Comparison of ENCODE assay signal across 25 cellular contexts in genomic region chr9:6687180-6687579, GRCh38. TPM values are rescaled to one million over a fixed set of nuclear protein-coding genes. Genes with fewer than 3 reads are reported as not detected.
"Had no signal": no experiment of that assay in that cellular context is flagged by ENCODE, and none has a peak within 500 bp of the region (broad histone marks: within the 10 kb centered on the region; RNA-seq: fewer than 3 reads in every experiment).

No MANE protein-coding gene starts in this region.

- H3K27me3 ChIP-seq: brain microvascular endothelial cell, dorsolateral prefrontal cortex had no signal

- H3K27ac Mint-ChIP-seq: activated CD8-positive, alpha-beta T cell treated with anti-CD3 and anti-CD28 coated beads for 36 hours; activated naive CD8-positive, alpha-beta T cell; activated T-helper 17 cell treated with anti-CD3 and anti-CD28 coated beads, Interleukin-2, amount 50 U/mL, for 72 hours had no signal

- H3K4me1 Mint-ChIP-seq: central memory CD8-positive, alpha-beta T cell had no signal

- H3K36me3 ChIP-seq: brain microvascular endothelial cell had no signal

- H3K36me3 Mint-ChIP-seq: activated naive CD8-positive, alpha-beta T cell had no signal

- H3K9me3 Mint-ChIP-seq: activated CD8-positive, alpha-beta T cell treated with anti-CD3 and anti-CD28 coated beads for 36 hours; activated T-cell treated with anti-CD3 and anti-CD28 coated beads, Interleukin-2, amount 50 U/mL, for 4 hours; activated T-helper 17 cell treated with anti-CD3 and anti-CD28 coated beads, Interleukin-2, amount 50 U/mL, for 72 hours; central memory CD8-positive, alpha-beta T cell; dendritic cell treated with granulocyte-macrophage colony-stimulating factor and Interleukin-4, amounts not matched to agents 40 ng/mL and 50 ng/mL, for 4 days; endodermal cell had no signal

- ATAC-seq: activated CD4-positive, CD25-positive, alpha-beta regulatory T cell treated with anti-CD3 and anti-CD28 coated beads, Interleukin-2, amount 50 U/mL, for 24 hours; activated CD8-positive, alpha-beta T cell treated with anti-CD3 and anti-CD28 coated beads for 36 hours; activated T-cell treated with anti-CD3 and anti-CD28 coated beads, Interleukin-2, amount 50 U/mL, for 4 hours; activated T-helper 17 cell treated with anti-CD3 and anti-CD28 coated beads, Interleukin-2, amount 50 U/mL, for 72 hours; esophagus mucosa had no signal

- H3K4me3 ChIP-seq: coronary artery, dorsolateral prefrontal cortex had no signal

- H3K4me3 Mint-ChIP-seq: activated CD8-positive, alpha-beta T cell treated with anti-CD3 and anti-CD28 coated beads for 36 hours; activated naive CD8-positive, alpha-beta T cell; activated T-cell treated with anti-CD3 and anti-CD28 coated beads, Interleukin-2, amount 50 U/mL, for 4 hours; activated T-helper 17 cell treated with anti-CD3 and anti-CD28 coated beads, Interleukin-2, amount 50 U/mL, for 72 hours; central memory CD8-positive, alpha-beta T cell; dendritic cell treated with granulocyte-macrophage colony-stimulating factor and Interleukin-4, amounts not matched to agents 40 ng/mL and 50 ng/mL, for 4 days; endodermal cell had no signal

- H3K27ac ChIP-seq: brain microvascular endothelial cell, coronary artery had no signal

- DNase-seq: activated CD4-positive, alpha-beta T cell treated with anti-CD3 and anti-CD28 coated beads for 48 hours; activated CD4-positive, alpha-beta T cell treated with anti-CD3 and anti-CD28 coated beads, Interleukin-2, amount 50 U/mL, for 1 hour; activated CD4-positive, alpha-beta T cell treated with anti-CD3 and anti-CD28 coated beads, Interleukin-2, amount 50 U/mL, for 48 hours; activated CD8-positive, alpha-beta memory T cell treated with anti-CD3 and anti-CD28 coated beads for 24 hours; activated CD8-positive, alpha-beta T cell treated with anti-CD3 and anti-CD28 coated beads for 36 hours; activated effector memory CD4-positive, alpha-beta T cell treated with Interleukin-2 at 50 U/mL for 16 hours; activated gamma-delta T cell treated with Interleukin-2 at 50 U/mL for 16 hours; activated naive CD4-positive, alpha-beta T cell treated with anti-CD3 and anti-CD28 coated beads, Interleukin-2, amount 50 U/mL, for 16 hours; activated naive CD4-positive, alpha-beta T cell treated with Interleukin-2 at 50 U/mL for 16 hours; activated T-cell treated with anti-CD3 and anti-CD28 coated beads, Interleukin-2, amount 50 U/mL, for 4 hours; amniotic stem cell; brain microvascular endothelial cell; dorsolateral prefrontal cortex; effector memory CD4-positive, alpha-beta T cell; endodermal cell; head of caudate nucleus; T-helper 2 cell had no signal

- H3K27me3 Mint-ChIP-seq: activated CD8-positive, alpha-beta T cell treated with anti-CD3 and anti-CD28 coated beads for 36 hours; activated naive CD8-positive, alpha-beta T cell; activated T-helper 17 cell treated with anti-CD3 and anti-CD28 coated beads, Interleukin-2, amount 50 U/mL, for 72 hours; central memory CD8-positive, alpha-beta T cell; dendritic cell treated with granulocyte-macrophage colony-stimulating factor and Interleukin-4, amounts not matched to agents 40 ng/mL and 50 ng/mL, for 4 days had no signal

RNA-seq across cellular contexts. Expression of gene GLDC, which starts 41.7 kb away (rescaled TPM):
- total RNA-seq: bronchial epithelial cell had no signal
